In the genomic region with DNA sequence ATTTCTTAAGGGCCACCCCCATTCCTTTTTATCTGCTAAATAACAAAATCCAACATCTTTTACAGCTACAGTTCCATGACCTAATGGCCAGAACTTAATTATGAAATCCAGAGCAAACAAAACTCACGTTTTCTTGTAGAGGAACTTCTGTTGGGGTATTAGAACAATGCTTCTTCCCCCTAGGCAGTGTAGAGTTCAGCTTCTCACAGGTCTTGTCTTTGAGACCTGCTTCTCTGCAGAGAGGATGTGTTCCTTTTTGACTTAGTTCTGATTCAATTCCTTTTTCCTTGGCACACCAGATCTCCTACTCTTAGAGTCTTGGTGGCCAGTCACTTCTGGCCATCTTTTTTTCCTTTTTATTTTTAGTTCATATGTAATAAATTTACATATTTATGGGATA, we compare ENCODE assay signal across 19 cellular contexts.
"Had no signal": no experiment of that assay in that cellular context is flagged by ENCODE, and none has a peak within 500 bp of the region (broad histone marks: within the 10 kb centered on the region; RNA-seq: fewer than 3 reads in every experiment).

No MANE protein-coding gene starts in this region.

- H3K4me3 Mint-ChIP-seq: activated naive CD4-positive, alpha-beta T cell treated with anti-CD3 and anti-CD28 coated beads, Interleukin-2, amount 50 U/mL, for 24 hours; memory B cell; nephron progenitor cell had no signal

- ATAC-seq: left ventricle myocardium superior, right cardiac atrium had no signal

- DNase-seq: activated CD4-positive, alpha-beta T cell treated with anti-CD3 and anti-CD28 coated beads for 1 hour; activated CD4-positive, alpha-beta T cell treated with anti-CD3 and anti-CD28 coated beads, Interleukin-2, amount 50 U/mL, for 4 hours; activated effector memory CD4-positive, alpha-beta T cell treated with Interleukin-2 at 50 U/mL for 16 hours; adrenal gland; esophagus squamous epithelium; hippocampal formation; kidney; left ventricle myocardium superior; nephron progenitor cell; right cardiac atrium; stimulated activated CD4-positive, alpha-beta T cell treated with anti-CD3 and anti-CD28 coated beads, Interleukin-4, amount 100 ng/mL, for 24 hours; stimulated activated naive CD8-positive, alpha-beta T cell treated with anti-CD3 and anti-CD28 coated beads, Interleukin-15, Interleukin-2, amounts not matched to agents 100 U/mL and 50 U/mL, for 24 hours; T1000; trophoblast cell had no signal

- H3K9me3 ChIP-seq: adrenal gland, esophagus squamous epithelium, suprapubic skin had no signal

- H3K27ac Mint-ChIP-seq: activated naive CD4-positive, alpha-beta T cell treated with anti-CD3 and anti-CD28 coated beads, Interleukin-2, amount 50 U/mL, for 24 hours; memory B cell; nephron progenitor cell; progenitor cell of endocrine pancreas had no signal

- H3K27ac ChIP-seq: esophagus squamous epithelium, suprapubic skin had no signal

- H3K27me3 ChIP-seq: adrenal gland, esophagus squamous epithelium, suprapubic skin had no signal

- H3K4me1 Mint-ChIP-seq: nephron progenitor cell had no signal

- H3K27me3 Mint-ChIP-seq: activated naive CD4-positive, alpha-beta T cell treated with anti-CD3 and anti-CD28 coated beads, Interleukin-2, amount 50 U/mL, for 24 hours; memory B cell had no signal

- H3K4me1 ChIP-seq: esophagus squamous epithelium had no signal

- H3K9me3 Mint-ChIP-seq: activated naive CD4-positive, alpha-beta T cell treated with anti-CD3 and anti-CD28 coated beads, Interleukin-2, amount 50 U/mL, for 24 hours; memory B cell; nephron progenitor cell had no signal

- H3K4me3 ChIP-seq: adrenal gland, esophagus squamous epithelium, skin epidermis, suprapubic skin had no signal

- H3K36me3 ChIP-seq: adrenal gland, esophagus squamous epithelium, suprapubic skin had no signal
